Comparison of ENCODE assay signal across 13 cellular contexts in genomic region chr3:27378331-27378730, GRCh38.
"Had no signal": no experiment of that assay in that cellular context is flagged by ENCODE, and none has a peak within 500 bp of the region (broad histone marks: within the 10 kb centered on the region; RNA-seq: fewer than 3 reads in every experiment).

No MANE protein-coding gene starts in this region.

- H3K36me3 ChIP-seq: adrenal gland, ovary had no signal

- H3K27me3 ChIP-seq: adrenal gland, brain microvascular endothelial cell, neural progenitor cell, ovary, tibial nerve had no signal

- H3K4me3 ChIP-seq: adrenal gland, neural progenitor cell, ovary, skin epidermis, tibial nerve had no signal

- H3K4me3 Mint-ChIP-seq: activated naive CD4-positive, alpha-beta T cell treated with anti-CD3 and anti-CD28 coated beads for 36 hours; activated T-cell treated with anti-CD3 and anti-CD28 coated beads, Interleukin-2, amount 50 U/mL, for 4 hours; endodermal cell; neural progenitor cell had no signal

- H3K27ac ChIP-seq: adrenal gland, brain microvascular endothelial cell, neural progenitor cell, ovary, skin epidermis, tibial nerve had no signal

- ATAC-seq: activated T-cell treated with anti-CD3 and anti-CD28 coated beads, Interleukin-2, amount 50 U/mL, for 4 hours had no signal

- H3K4me1 ChIP-seq: adrenal gland, neural progenitor cell, tibial nerve had no signal

- DNase-seq: activated naive CD4-positive, alpha-beta T cell treated with anti-CD3 and anti-CD28 coated beads for 36 hours; activated T-cell treated with anti-CD3 and anti-CD28 coated beads, Interleukin-2, amount 50 U/mL, for 4 hours; adrenal gland; brain microvascular endothelial cell; cerebellar nuclear complex; endodermal cell; hypothalamus; ovary; retina; T-helper 9 cell had no signal

- H3K9me3 Mint-ChIP-seq: activated naive CD4-positive, alpha-beta T cell treated with anti-CD3 and anti-CD28 coated beads for 36 hours; activated T-cell treated with anti-CD3 and anti-CD28 coated beads, Interleukin-2, amount 50 U/mL, for 4 hours; endodermal cell; neural progenitor cell had no signal

- H3K27ac Mint-ChIP-seq: endodermal cell, neural progenitor cell had no signal

- H3K4me1 Mint-ChIP-seq: endodermal cell, neural progenitor cell had no signal

- H3K9me3 ChIP-seq: adrenal gland, ovary, tibial nerve had no signal
